ENCODE assay signal across 1 cellular context in the genomic region with DNA sequence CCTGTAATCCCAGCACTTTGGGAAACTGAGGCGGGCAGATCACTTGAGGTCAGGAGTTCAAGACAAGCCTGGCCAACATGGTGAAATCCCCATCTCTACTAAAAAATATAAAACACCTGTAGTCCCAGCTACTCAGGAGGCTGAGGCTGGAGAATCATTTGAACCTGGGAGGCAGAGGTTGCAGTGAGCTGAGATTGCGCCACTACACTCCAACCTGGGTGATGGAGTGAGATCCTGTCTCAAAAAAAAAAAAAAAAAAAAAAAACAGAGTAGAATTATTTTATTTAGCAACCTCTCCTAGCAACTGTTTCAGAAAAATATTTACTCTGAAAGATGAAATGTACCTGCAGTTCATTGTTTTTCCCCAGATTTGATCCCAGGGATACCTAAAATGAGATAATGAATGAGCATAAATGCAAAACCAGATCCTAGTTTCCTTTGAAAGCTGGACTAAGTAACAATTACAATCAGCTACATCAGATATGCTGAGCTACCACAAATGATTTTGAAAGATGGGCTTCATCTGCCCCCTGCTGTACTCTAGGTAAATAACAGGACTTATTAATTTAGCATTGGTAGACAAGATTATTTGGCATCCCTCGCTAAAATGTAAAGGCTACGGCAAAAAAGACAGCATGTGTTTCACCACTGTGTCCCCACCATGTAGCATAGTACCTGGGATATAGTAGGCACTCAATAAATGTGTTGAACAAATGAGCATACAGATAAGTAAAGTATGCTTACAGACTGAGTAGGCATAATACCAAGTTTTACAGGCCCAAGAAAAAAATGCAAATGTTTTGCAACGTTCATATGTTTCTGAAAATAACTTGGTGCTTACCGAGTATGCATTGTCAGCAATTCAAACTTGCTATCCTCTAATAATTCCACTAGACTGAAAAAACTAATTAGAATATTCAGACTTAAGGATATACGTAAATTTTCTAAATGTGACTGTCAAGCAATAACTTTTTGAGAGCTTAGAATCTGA.
TF ChIP-seq lines count a peak whose summit lies in the region.

No MANE protein-coding gene starts in this region.

TF ChIP-seq in H1, 55 proteins besides CTCF, POLR2A, EP300 and RAD21:
- TF ChIP-seq KDM4A (IDR thresholded peaks at IDR 0.05; ENCODE audit: low read depth, low read length, severe bottlenecking) (no peak), MAFK (IDR thresholded peaks at IDR 0.05; ENCODE audit: low read depth, low read length) (peak; percentile 78)
